Comparison of ENCODE assay signal across 13 cellular contexts in genomic region chr21:41846536-41846935, GRCh38.
"Had no signal": no experiment of that assay in that cellular context is flagged by ENCODE, and none has a peak within 500 bp of the region (broad histone marks: within the 10 kb centered on the region; RNA-seq: fewer than 3 reads in every experiment).

No MANE protein-coding gene starts in this region.

- H3K4me3 ChIP-seq: heart left ventricle, skin epidermis, tibial artery, upper lobe of left lung, vagina had no signal

- H3K36me3 ChIP-seq: vagina had no signal

- H3K27ac ChIP-seq: heart left ventricle, skin epidermis, tibial artery, upper lobe of left lung, vagina had no signal

- H3K4me1 ChIP-seq: heart left ventricle, tibial artery, upper lobe of left lung, vagina had no signal

- H3K27ac Mint-ChIP-seq: stimulated activated naive CD8-positive, alpha-beta T cell treated with anti-CD3 and anti-CD28 coated beads, Interleukin-15, Interleukin-2, amounts not matched to agents 100 ng/mL and 50 ng/mL, for 24 hours had no signal

- H3K4me3 Mint-ChIP-seq: naive thymus-derived CD8-positive, alpha-beta T cell; stimulated activated naive CD8-positive, alpha-beta T cell treated with anti-CD3 and anti-CD28 coated beads, Interleukin-15, Interleukin-2, amounts not matched to agents 100 ng/mL and 50 ng/mL, for 24 hours had no signal

- H3K27me3 Mint-ChIP-seq: naive thymus-derived CD8-positive, alpha-beta T cell; stimulated activated naive CD8-positive, alpha-beta T cell treated with anti-CD3 and anti-CD28 coated beads, Interleukin-15, Interleukin-2, amounts not matched to agents 100 ng/mL and 50 ng/mL, for 24 hours had no signal

- H3K9me3 ChIP-seq: tibial artery, upper lobe of left lung had no signal

- H3K9me3 Mint-ChIP-seq: stimulated activated naive CD8-positive, alpha-beta T cell treated with anti-CD3 and anti-CD28 coated beads, Interleukin-15, Interleukin-2, amounts not matched to agents 100 ng/mL and 50 ng/mL, for 24 hours had no signal

- H3K27me3 ChIP-seq: heart left ventricle, tibial artery, upper lobe of left lung, vagina had no signal

- DNase-seq: effector memory CD4-positive, alpha-beta T cell; heart left ventricle; hippocampal formation; left colon; left ventricle myocardium superior; naive thymus-derived CD8-positive, alpha-beta T cell; stimulated activated CD4-positive, alpha-beta T cell treated with anti-CD3 and anti-CD28 coated beads, Interleukin-12 subunit alpha, Interleukin-12 subunit beta, amount 100 ng/mL, for 4 hours; stimulated activated CD4-positive, alpha-beta T cell treated with anti-CD3 and anti-CD28 coated beads, Interleukin-2, amount 100 ng/mL, for 48 hours; tibial artery; upper lobe of left lung had no signal
